8 cellular contexts compared by ENCODE assay signal in the genomic region with DNA sequence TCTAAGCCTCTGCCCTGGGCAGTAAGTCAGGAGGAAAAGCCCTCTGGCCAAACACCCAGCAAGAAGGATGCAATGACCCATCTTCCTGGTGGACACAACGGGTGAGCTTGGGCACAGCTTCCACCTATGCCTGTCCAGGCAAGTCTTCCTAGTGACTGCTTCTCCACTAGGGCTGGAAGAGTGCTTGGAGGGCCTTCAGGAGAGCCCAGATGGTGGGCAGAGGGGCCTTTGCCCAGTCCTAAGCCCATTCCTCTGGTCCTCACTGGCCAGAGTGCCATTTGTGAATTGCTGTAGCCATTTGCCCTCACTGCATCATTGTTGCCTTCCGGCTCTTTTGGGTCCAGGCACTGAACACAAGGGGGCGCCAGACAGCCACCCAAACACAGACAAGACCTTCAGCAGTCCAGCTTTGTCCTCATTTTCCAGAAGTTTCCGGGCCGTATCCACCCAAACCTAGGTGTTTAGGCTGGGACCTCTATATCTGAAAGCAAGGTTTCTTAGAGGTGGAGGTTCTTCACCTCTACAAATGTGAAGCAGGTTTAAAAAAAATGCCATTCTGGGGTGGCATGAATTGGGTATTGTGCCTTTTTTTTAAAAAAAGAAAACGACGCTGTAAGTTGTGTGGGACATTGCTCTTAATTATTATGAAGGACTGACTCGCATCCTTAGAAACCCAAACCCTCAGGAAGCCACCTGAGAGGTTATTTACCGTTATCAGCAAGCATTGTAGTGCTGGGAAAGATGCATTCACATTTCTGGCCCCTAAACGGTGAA. TPM values are rescaled to one million over a fixed set of nuclear protein-coding genes. Genes with fewer than 3 reads are reported as not detected.
DNase-seq lines count a peak whose midpoint lies in the region; ATAC-seq and TF ChIP-seq lines count a peak whose summit lies in the region.

No MANE protein-coding gene starts in this region.

- H3K27ac ChIP-seq in effector memory CD4-positive, alpha-beta T cell (ENCODE audit: insufficient read depth, low read length, poor library complexity, severe bottlenecking) = no peak overlapping the region

- POLR2A ChIA-PET in activated CD8-positive, alpha-beta T cell treated with anti-CD3 and anti-CD28 coated beads for 36 hours (lab: Charles Lee) = interaction anchor here (0.5 to 1.2 kb wide), 3 partner anchors 12 to 47 kb away, joined by 3 read pairs; no protein-coding TSS in a partner anchor

- H3K9me3 ChIP-seq in effector memory CD4-positive, alpha-beta T cell (ENCODE audit: control insufficient read depth, low read length) = no peaks in the 10 kb centered on the region

- TF ChIP-seq CTCF in activated CD8-positive, alpha-beta T cell treated with anti-CD3 and anti-CD28 coated beads for 36 hours (IDR thresholded peaks at IDR 0.05) = peak; percentile 90

- CTCF ChIA-PET in activated CD8-positive, alpha-beta T cell treated with anti-CD3 and anti-CD28 coated beads for 36 hours (lab: Charles Lee) = interaction anchor here (0.6 to 8.4 kb wide), 33 partner anchors 10 to 264 kb away, joined by 3 to 62 read pairs (median 4); no protein-coding TSS in a partner anchor

- H3K4me1 ChIP-seq in effector memory CD4-positive, alpha-beta T cell (ENCODE audit: control insufficient read depth, insufficient read depth, low read length, poor library complexity, severe bottlenecking) = peaks cover 36% of the 10 kb centered on the region

- no peaks in the 10 kb centered on the region for H3K9me3 Mint-ChIP-seq in activated CD8-positive, alpha-beta T cell treated with anti-CD3 and anti-CD28 coated beads for 36 hours
- H3K9me3 Mint-ChIP-seq in memory B cell = no peaks in the 10 kb centered on the region

- intact Hi-C loops in activated CD8-positive, alpha-beta T cell treated with anti-CD3 and anti-CD28 coated beads for 36 hours (cut with micrococcal nuclease) = loop anchor here (2.0 kb wide), 1 partner anchor 122 kb away; no protein-coding TSS in a partner anchor

- DNase-seq in EL = peak; percentile 77
- peak; percentile 50 for DNase-seq in NCI-H748 (lab: John Stamatoyannopoulos, UW; ENCODE audit: unreplicated experiment)
- DNase-seq in activated CD8-positive, alpha-beta T cell treated with anti-CD3 and anti-CD28 coated beads for 36 hours = peak; percentile 86
- DNase-seq in effector memory CD4-positive, alpha-beta T cell = peak; percentile 45 to 66 (median 53)
- peak; percentile 71 to 75 for DNase-seq in memory B cell (ENCODE audit: low spot score in 2 of 2)
- DNase-seq in stimulated activated CD8-positive, alpha-beta memory T cell treated with anti-CD3 and anti-CD28 coated beads, Interleukin-15, amount 100 ng/mL, for 4 hours (ENCODE audit: low read depth in 2 of 2) = peak; percentile 44 to 47
- no peak for DNase-seq in NCI-H187 treated with DMSO at 0.1 percent for 48 hours (lab: John Stamatoyannopoulos, UW)

- no peaks in the 10 kb centered on the region for H3K27me3 Mint-ChIP-seq in activated CD8-positive, alpha-beta T cell treated with anti-CD3 and anti-CD28 coated beads for 36 hours
- H3K27me3 Mint-ChIP-seq in memory B cell = no peaks in the 10 kb centered on the region

- no peaks in the 10 kb centered on the region for H3K36me3 ChIP-seq in effector memory CD4-positive, alpha-beta T cell (ENCODE audit: control insufficient read depth, insufficient read depth, low read length)

- H3K27ac Mint-ChIP-seq in activated CD8-positive, alpha-beta T cell treated with anti-CD3 and anti-CD28 coated beads for 36 hours = peak overlapping the region; percentile 73
- H3K27ac Mint-ChIP-seq in memory B cell = no peak overlapping the region

- no peaks in the 10 kb centered on the region for H3K36me3 Mint-ChIP-seq in activated CD8-positive, alpha-beta T cell treated with anti-CD3 and anti-CD28 coated beads for 36 hours (ENCODE audit: low read depth)
- H3K36me3 Mint-ChIP-seq in memory B cell = no peaks in the 10 kb centered on the region

- H3K4me3 ChIP-seq in effector memory CD4-positive, alpha-beta T cell (ENCODE audit: insufficient read depth, low read depth, low read length, poor library complexity, severe bottlenecking) = no peak overlapping the region

- peak; percentile 77 for ATAC-seq in HG03103 (IDR thresholded peaks at IDR 0.05; ENCODE audit: low read depth, unreplicated experiment)
- ATAC-seq in activated CD8-positive, alpha-beta T cell treated with anti-CD3 and anti-CD28 coated beads for 36 hours = peak; percentile 46
- peak; percentile 80 for ATAC-seq in memory B cell (ENCODE audit: low read depth)

- no peak overlapping the region for H3K4me3 Mint-ChIP-seq in activated CD8-positive, alpha-beta T cell treated with anti-CD3 and anti-CD28 coated beads for 36 hours
- H3K4me3 Mint-ChIP-seq in memory B cell = no peak overlapping the region

- peaks cover 45% of the 10 kb centered on the region for H3K4me1 Mint-ChIP-seq in activated CD8-positive, alpha-beta T cell treated with anti-CD3 and anti-CD28 coated beads for 36 hours (ENCODE audit: low read depth)
- H3K4me1 Mint-ChIP-seq in memory B cell = peaks cover 8% of the 10 kb centered on the region

- no peaks in the 10 kb centered on the region for H3K27me3 ChIP-seq in effector memory CD4-positive, alpha-beta T cell (replicated peaks; ENCODE audit: control insufficient read depth, insufficient read depth, low read length, poor library complexity, severe bottlenecking)

RNA-seq across cellular contexts. Expression of gene PAX8, which starts 29.5 kb away (rescaled TPM):
- under 1 TPM; 0.43 to 0.63 TPM for total RNA-seq in activated CD8-positive, alpha-beta T cell treated with anti-CD3 and anti-CD28 coated beads for 36 hours
